Comparison of ENCODE assay signal across 2 cellular contexts in genomic region chr11:111733009-111733408, GRCh38.
TF ChIP-seq lines count a peak whose summit lies in the region.

No MANE protein-coding gene starts in this region.

TF ChIP-seq in H1, 55 proteins besides CTCF, POLR2A, EP300 and RAD21:
- no peak for TF ChIP-seq EZH2 (IDR thresholded peaks at IDR 0.05; ENCODE audit: low read depth, low read length, severe bottlenecking)
- TF ChIP-seq SIN3A (conservative IDR thresholded peaks at IDR 0.05 in 1 of 2, IDR thresholded peaks at IDR 0.05 in 1 of 2; ENCODE audit: low read depth in 1 of 2, low read length in 2 of 2) = no peak
- no peak for TF ChIP-seq SUZ12 (IDR thresholded peaks at IDR 0.05; ENCODE audit: low read length)
- no peak for TF ChIP-seq GTF2F1 (IDR thresholded peaks at IDR 0.05; ENCODE audit: borderline replicate concordance, low read depth, low read length)
- no peak for TF ChIP-seq BACH1 (IDR thresholded peaks at IDR 0.05; ENCODE audit: low read length)
- TF ChIP-seq POLR2AphosphoS5 (IDR thresholded peaks at IDR 0.05; ENCODE audit: low read depth, low read length) = no peak
- no peak for TF ChIP-seq KDM5A (IDR thresholded peaks at IDR 0.05; ENCODE audit: low read length)
- no peak for TF ChIP-seq BCL11A (IDR thresholded peaks at IDR 0.05; ENCODE audit: low read depth in 2 of 2, low read length in 2 of 2)
- no peak for TF ChIP-seq ATF2 (IDR thresholded peaks at IDR 0.05; ENCODE audit: low read length)
- TF ChIP-seq SP2 (IDR thresholded peaks at IDR 0.05; ENCODE audit: low read length) = no peak
- TF ChIP-seq, protein P1, sequence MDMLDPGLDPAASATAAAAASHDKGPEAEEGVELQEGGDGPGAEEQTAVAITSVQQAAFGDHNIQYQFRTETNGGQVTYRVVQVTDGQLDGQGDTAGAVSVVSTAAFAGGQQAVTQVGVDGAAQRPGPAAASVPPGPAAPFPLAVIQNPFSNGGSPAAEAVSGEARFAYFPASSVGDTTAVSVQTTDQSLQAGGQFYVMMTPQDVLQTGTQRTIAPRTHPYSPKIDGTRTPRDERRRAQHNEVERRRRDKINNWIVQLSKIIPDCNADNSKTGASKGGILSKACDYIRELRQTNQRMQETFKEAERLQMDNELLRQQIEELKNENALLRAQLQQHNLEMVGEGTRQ (IDR thresholded peaks at IDR 0.05; ENCODE audit: low read length) = no peak
- no peak for TF ChIP-seq TCF12 (IDR thresholded peaks at IDR 0.05; ENCODE audit: low read depth, low read length)
- TF ChIP-seq YY1 (IDR thresholded peaks at IDR 0.05; ENCODE audit: low read depth, low read length) = no peak
- no peak for TF ChIP-seq KDM1A (IDR thresholded peaks at IDR 0.05; ENCODE audit: borderline replicate concordance, low read length)
- TF ChIP-seq TAF1 (IDR thresholded peaks at IDR 0.05; ENCODE audit: low read depth, low read length) = no peak
- TF ChIP-seq KDM4A (IDR thresholded peaks at IDR 0.05; ENCODE audit: low read depth, low read length, severe bottlenecking) = no peak
- no peak for TF ChIP-seq MAFK (IDR thresholded peaks at IDR 0.05; ENCODE audit: low read depth, low read length)
- TF ChIP-seq CTBP2 (IDR thresholded peaks at IDR 0.05; ENCODE audit: borderline replicate concordance, insufficient read depth, insufficient read length, low read length) = no peak
- TF ChIP-seq SIX5 (IDR thresholded peaks at IDR 0.05; ENCODE audit: low read depth, low read length) = no peak

TF ChIP-seq in GM12891, 5 proteins besides CTCF, POLR2A, EP300 and RAD21:
- TF ChIP-seq POLR2AphosphoS5 (IDR thresholded peaks at IDR 0.05; ENCODE audit: low read depth, low read length) (no peak), POU2F2 (IDR thresholded peaks at IDR 0.05; ENCODE audit: low read depth, low read length) (no peak), TAF1 (IDR thresholded peaks at IDR 0.05; ENCODE audit: low read depth, low read length) (no peak), PAX5 (IDR thresholded peaks at IDR 0.05; ENCODE audit: insufficient read depth, low read length, severe bottlenecking) (no peak), SPI1 (IDR thresholded peaks at IDR 0.05; ENCODE audit: low read depth, low read length) (no peak)
